Comparison of ENCODE assay signal across 24 cellular contexts in the genomic region with DNA sequence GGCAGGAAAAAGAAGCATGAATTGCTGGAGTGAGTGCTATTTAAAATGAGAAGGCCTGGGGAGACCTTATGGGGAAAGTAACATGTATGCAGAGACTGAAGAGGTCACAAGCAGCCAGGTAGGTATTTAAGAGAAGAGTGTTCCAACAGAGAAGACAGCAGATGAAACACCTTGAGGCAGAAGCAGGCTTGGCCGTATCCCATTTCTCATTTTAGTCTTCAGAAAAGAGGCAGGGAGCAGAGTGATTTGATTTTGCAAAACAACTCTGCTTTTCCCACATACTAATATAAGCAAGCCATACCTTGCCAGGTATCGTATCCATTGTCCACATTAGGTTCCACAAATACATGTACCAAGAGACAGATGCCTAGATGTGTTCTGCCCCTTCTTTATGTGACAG.
"Had no signal": no experiment of that assay in that cellular context is flagged by ENCODE, and none has a peak within 500 bp of the region (broad histone marks: within the 10 kb centered on the region; RNA-seq: fewer than 3 reads in every experiment).

No MANE protein-coding gene starts in this region.

- H3K27me3 ChIP-seq: colonic mucosa, dorsolateral prefrontal cortex, esophagus squamous epithelium, foreskin keratinocyte, gastrocnemius medialis, heart left ventricle, hepatocyte had no signal

- DNase-seq: colonic mucosa; cortex of kidney; dermis blood vessel endothelial cell; dorsolateral prefrontal cortex; effector CD4-positive, alpha-beta T cell; effector CD8-positive, alpha-beta T cell; effector memory CD4-positive, alpha-beta T cell; effector memory CD8-positive, alpha-beta T cell; endodermal cell; erythroblast; esophagus squamous epithelium; foreskin fibroblast; foreskin keratinocyte; foreskin melanocyte; gastrocnemius medialis; glutamatergic neuron; head of caudate nucleus; heart left ventricle; heart right ventricle had no signal

- ATAC-seq: effector memory CD8-positive, alpha-beta T cell; esophagus mucosa; foreskin keratinocyte; gastrocnemius medialis; heart left ventricle; heart right ventricle had no signal

- H3K27me3 Mint-ChIP-seq: dendritic cell treated with granulocyte-macrophage colony-stimulating factor and Interleukin-4, amounts not matched to agents 40 ng/mL and 50 ng/mL, for 4 days; effector memory CD8-positive, alpha-beta T cell had no signal

- H3K9me3 Mint-ChIP-seq: dendritic cell treated with granulocyte-macrophage colony-stimulating factor and Interleukin-4, amounts not matched to agents 40 ng/mL and 50 ng/mL, for 4 days; endodermal cell had no signal

- H3K4me3 Mint-ChIP-seq: dendritic cell treated with granulocyte-macrophage colony-stimulating factor and Interleukin-4, amounts not matched to agents 40 ng/mL and 50 ng/mL, for 4 days; effector memory CD8-positive, alpha-beta T cell; endodermal cell had no signal

- H3K9me3 ChIP-seq: colonic mucosa, esophagus squamous epithelium, gastrocnemius medialis, heart left ventricle, heart right ventricle had no signal

- H3K4me3 ChIP-seq: colonic mucosa, coronary artery, dorsolateral prefrontal cortex, esophagus squamous epithelium, gastrocnemius medialis, heart left ventricle, heart right ventricle, hepatocyte had no signal

- H3K4me2 ChIP-seq: hepatocyte had no signal

- H3K79me2 ChIP-seq: hepatocyte had no signal

- H3K27ac ChIP-seq: colonic mucosa, coronary artery, dorsolateral prefrontal cortex, epithelial cell of prostate, esophagus squamous epithelium, foreskin keratinocyte, gastrocnemius medialis, heart left ventricle, heart right ventricle, hepatocyte had no signal

- H3K27ac Mint-ChIP-seq: dendritic cell treated with granulocyte-macrophage colony-stimulating factor and Interleukin-4, amounts not matched to agents 40 ng/mL and 50 ng/mL, for 4 days; effector memory CD8-positive, alpha-beta T cell; endodermal cell had no signal

- H3K36me3 ChIP-seq: colonic mucosa, esophagus squamous epithelium, gastrocnemius medialis, heart left ventricle, heart right ventricle had no signal

- H3K4me1 ChIP-seq: colonic mucosa, esophagus squamous epithelium, foreskin keratinocyte, gastrocnemius medialis, heart left ventricle, heart right ventricle had no signal

- H2AFZ ChIP-seq: hepatocyte had no signal
